ENCODE assay signal across 1 cellular context in the genomic region with DNA sequence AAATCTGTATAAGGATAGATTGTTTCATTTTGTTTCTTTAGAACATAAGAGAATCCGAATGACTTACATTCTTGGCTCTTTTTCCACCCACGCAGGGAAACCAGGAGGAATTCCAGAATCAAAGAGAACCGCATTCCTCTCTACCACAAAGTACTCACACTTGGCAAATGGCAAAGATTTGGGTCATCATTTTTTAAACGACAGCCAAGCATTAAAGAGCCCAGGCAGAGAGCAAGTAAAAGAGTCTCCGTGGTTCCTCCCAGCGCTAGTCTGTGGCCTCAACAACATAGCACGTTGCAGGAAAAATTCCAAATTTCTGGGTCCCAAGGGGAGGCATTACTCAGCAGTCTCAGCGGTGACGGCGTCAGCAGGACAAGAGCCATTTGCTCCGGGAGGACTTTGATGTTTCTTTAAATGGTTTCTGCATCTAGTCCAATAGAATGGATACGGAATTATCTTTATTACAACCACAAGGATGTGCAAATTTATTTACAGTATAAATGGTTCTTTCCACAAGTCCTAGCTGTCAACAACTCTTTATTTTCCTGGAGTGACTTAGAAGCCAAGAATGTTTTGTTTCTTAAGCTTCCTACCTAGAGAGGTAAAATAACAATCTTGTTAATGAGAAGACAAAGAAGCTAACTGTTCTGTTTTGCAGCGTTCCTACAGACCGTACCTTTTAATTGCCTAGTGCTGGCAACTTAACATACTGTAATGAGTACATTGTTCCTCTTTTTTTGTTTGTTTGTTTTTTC.
A peak's percentile ranks its signal among the peaks of the same experiment; 100 is the strongest.
TF ChIP-seq lines count a peak whose summit lies in the region.

No MANE protein-coding gene starts in this region.

TF ChIP-seq in HEK293, 187 proteins besides CTCF, POLR2A, EP300 and RAD21 (continued from another document):
- TF ChIP-seq ZNF518A (tag by site-specific recombination; conservative IDR thresholded peaks at IDR 0.05; ENCODE audit: low read depth), result peak; percentile 25; the same call in 1 of the 2 replicates
- TF ChIP-seq ZFP69B (tag by site-specific recombination; IDR thresholded peaks at IDR 0.05), result 0 out of 2 replicates have a peak, but pooled peaks have one; percentile 44
- 0 out of 2 replicates have a peak, but pooled peaks have one; percentile 19 for TF ChIP-seq HOXD13 (CRISPR knock-in tag; IDR thresholded peaks at IDR 0.05; ENCODE audit: borderline replicate concordance)
- TF ChIP-seq, protein P1, sequence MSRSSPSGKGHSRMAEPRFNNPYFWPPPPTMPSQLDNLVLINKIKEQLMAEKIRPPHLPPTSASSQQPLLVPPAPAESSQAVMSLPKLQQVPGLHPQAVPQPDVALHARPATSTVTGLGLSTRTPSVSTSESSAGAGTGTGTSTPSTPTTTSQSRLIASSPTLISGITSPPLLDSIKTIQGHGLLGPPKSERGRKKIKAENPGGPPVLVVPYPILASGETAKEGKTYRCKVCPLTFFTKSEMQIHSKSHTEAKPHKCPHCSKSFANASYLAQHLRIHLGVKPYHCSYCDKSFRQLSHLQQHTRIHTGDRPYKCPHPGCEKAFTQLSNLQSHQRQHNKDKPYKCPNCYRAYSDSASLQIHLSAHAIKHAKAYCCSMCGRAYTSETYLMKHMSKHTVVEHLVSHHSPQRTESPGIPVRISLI (tag by site-specific recombination; IDR thresholded peaks at IDR 0.05), result peak; percentile 94
- no peak for TF ChIP-seq ZNF248 (tag by site-specific recombination; IDR thresholded peaks at IDR 0.05)
TF ChIP-seq in HEK293: peak in this region for 62.
